8 cellular contexts compared by ENCODE assay signal in genomic region chr3:4977889-4978258, GRCh38. TPM values are rescaled to one million over a fixed set of nuclear protein-coding genes. Genes with fewer than 3 reads are reported as not detected.
DNase-seq lines count a peak whose midpoint lies in the region; ATAC-seq and TF ChIP-seq lines count a peak whose summit lies in the region.

No MANE protein-coding gene starts in this region.

- intact Hi-C loops in uterus (cut with DNase I; ENCODE audit: low total_unique reads) = no loop called here

- H3K36me3 ChIP-seq in NT2/D1 (ENCODE audit: insufficient read depth, insufficient read length, low read length) (peaks cover 31% of the 10 kb centered on the region), brain microvascular endothelial cell (replicated peaks) (peaks cover 32% of the 10 kb centered on the region), uterus (no peaks in the 10 kb centered on the region)

- peaks cover 10% of the 10 kb centered on the region for H3K4me1 ChIP-seq in NT2/D1 (ENCODE audit: insufficient read depth, insufficient read length)
- H3K4me1 ChIP-seq in mononuclear cell (ENCODE audit: insufficient read depth, low read length) = peaks cover 51% of the 10 kb centered on the region
- H3K4me1 ChIP-seq in uterus = peaks cover 0 to 1% of the 10 kb centered on the region in 2 donors

- H3K9me3 ChIP-seq in NT2/D1 (ENCODE audit: insufficient read depth, low read length) (no peaks in the 10 kb centered on the region), mononuclear cell (ENCODE audit: low read depth, low read length) (no peaks in the 10 kb centered on the region), uterus (no peaks in the 10 kb centered on the region)

- no peak for DNase-seq in NT2/D1 (ENCODE audit: low read depth, low spot score)
- no peak for DNase-seq in brain microvascular endothelial cell
- DNase-seq in uterus = no peak
- no peak for DNase-seq in islet precursor cell
- no peak for DNase-seq in HCEC 1CT
- no peak for DNase-seq in NK-92 (lab: John Stamatoyannopoulos, UW; ENCODE audit: unreplicated experiment)

- TF ChIP-seq POLR2A in uterus (IDR thresholded peaks at IDR 0.05) = no peak

- peak; percentile 27 for TF ChIP-seq CTCF in brain microvascular endothelial cell (IDR thresholded peaks at IDR 0.05; ENCODE audit: low read depth, low read length, missing control alignments)
- TF ChIP-seq CTCF in uterus (IDR thresholded peaks at IDR 0.05) = no peak

- peak; percentile 0 for ATAC-seq in GM19395 (IDR thresholded peaks at IDR 0.05; ENCODE audit: unreplicated experiment)

- H3K4me3 ChIP-seq in NT2/D1 (ENCODE audit: insufficient read length, low read depth) (peak overlapping the region; percentile 64), brain microvascular endothelial cell (ENCODE audit: low read depth, low read length) (peak overlapping the region; percentile 60), mononuclear cell (ENCODE audit: low read length) (peak overlapping the region; percentile 55), uterus (peak overlapping the region; percentile 72 to 92)

- H3K9ac ChIP-seq in NT2/D1 (ENCODE audit: insufficient read length, low read depth) = peak overlapping the region; percentile 87

- H3K27me3 ChIP-seq in NT2/D1 (ENCODE audit: insufficient read depth, insufficient read length) (peaks cover 13% of the 10 kb centered on the region), brain microvascular endothelial cell (replicated peaks) (no peaks in the 10 kb centered on the region), mononuclear cell (ENCODE audit: insufficient read depth, low read length) (no peaks in the 10 kb centered on the region), uterus (no peaks in the 10 kb centered on the region)

- peak overlapping the region; percentile 99 for H3K27ac ChIP-seq in brain microvascular endothelial cell
- peak overlapping the region; percentile 96 to 99 for H3K27ac ChIP-seq in uterus

- in situ Hi-C loops in brain microvascular endothelial cell (cut with HindIII; ENCODE audit: low pct_ligation_motif_present, low sequenced_read_pairs) = no loop called here

RNA-seq across cellular contexts. Expression of gene BHLHE40, which starts 1.4 kb away (rescaled TPM):
- total RNA-seq in mononuclear cell = 216 TPM
- 10 to 100 TPM; 11.4 to 84.2 (median 28.1) TPM for total RNA-seq in uterus
